ENCODE assay signal across 35 cellular contexts in genomic region chr22:32862083-32862482, GRCh38.
"Had no signal": no experiment of that assay in that cellular context is flagged by ENCODE, and none has a peak within 500 bp of the region (broad histone marks: within the 10 kb centered on the region; RNA-seq: fewer than 3 reads in every experiment).

No MANE protein-coding gene starts in this region.

- H3K4me1 ChIP-seq: adrenal gland, body of pancreas, breast epithelium had no signal

- DNase-seq: activated CD4-positive, alpha-beta memory T cell treated with anti-CD3 and anti-CD28 coated beads, Interleukin-2, amount 10 ng/mL, durations not matched to agents 7 days and 5 days; activated CD4-positive, alpha-beta T cell treated with anti-CD3 and anti-CD28 coated beads for 1 hour; activated CD4-positive, alpha-beta T cell treated with anti-CD3 and anti-CD28 coated beads for 36 hours; activated CD4-positive, alpha-beta T cell treated with anti-CD3 and anti-CD28 coated beads for 48 hours; activated CD4-positive, alpha-beta T cell treated with anti-CD3 and anti-CD28 coated beads, Interleukin-2, amount 10 ng/mL, durations not matched to agents 7 days and 5 days; activated CD4-positive, alpha-beta T cell treated with anti-CD3 and anti-CD28 coated beads, Interleukin-2, amount 50 U/mL, for 48 hours; activated CD4-positive, CD25-positive, alpha-beta regulatory T cell; activated CD8-positive, alpha-beta memory T cell treated with anti-CD3 and anti-CD28 coated beads for 24 hours; activated CD8-positive, alpha-beta memory T cell treated with anti-CD3 and anti-CD28 coated beads, Interleukin-2, amount 10 ng/mL, durations not matched to agents 7 days and 5 days; activated CD8-positive, alpha-beta T cell treated with anti-CD3 and anti-CD28 coated beads, Interleukin-2, amount 10 ng/mL, durations not matched to agents 7 days and 5 days; activated effector memory CD4-positive, alpha-beta T cell treated with anti-CD3 and anti-CD28 coated beads, Interleukin-2, amount 50 U/mL, for 16 hours; activated gamma-delta T cell treated with Interleukin-2 at 50 U/mL for 16 hours; activated naive CD4-positive, alpha-beta T cell; activated naive CD4-positive, alpha-beta T cell treated with anti-CD3 and anti-CD28 coated beads for 36 hours; activated naive CD4-positive, alpha-beta T cell treated with anti-CD3 and anti-CD28 coated beads, Interleukin-2, amount 50 U/mL, for 16 hours; activated naive CD8-positive, alpha-beta T cell treated with anti-CD3 and anti-CD28 coated beads for 36 hours; activated T-cell treated with anti-CD3 and anti-CD28 coated beads for 4 hours; activated T-cell treated with anti-CD3 and anti-CD28 coated beads, Interleukin-2, amount 50 U/mL, for 1 hour; activated T-cell treated with anti-CD3 and anti-CD28 coated beads, Interleukin-2, amount 50 U/mL, for 4 hours; activated T-cell treated with anti-CD3 and anti-CD28 coated beads, Interleukin-2, amount 50 U/mL, for 72 hours; adrenal gland; amniotic stem cell; aorta; body of pancreas; brain microvascular endothelial cell; central memory CD4-positive, alpha-beta T cell; T-helper 1 cell; T-helper 2 cell; T-helper 9 cell; WERI-Rb-1 had no signal

- H3K9me3 ChIP-seq: adrenal gland, body of pancreas, breast epithelium had no signal

- H3K27me3 ChIP-seq: adrenal gland, body of pancreas, brain microvascular endothelial cell, breast epithelium had no signal

- H3K36me3 ChIP-seq: breast epithelium, WERI-Rb-1 had no signal

- ATAC-seq: activated CD4-positive, alpha-beta T cell treated with anti-CD3 and anti-CD28 coated beads for 36 hours; activated CD4-positive, CD25-positive, alpha-beta regulatory T cell treated with anti-CD3 and anti-CD28 coated beads, Interleukin-2, amount 50 U/mL, for 24 hours; activated CD8-positive, alpha-beta memory T cell treated with anti-CD3 and anti-CD28 coated beads, Interleukin-2, amount 10 ng/mL, durations not matched to agents 7 days and 5 days; activated CD8-positive, alpha-beta T cell treated with anti-CD3 and anti-CD28 coated beads, Interleukin-2, amount 10 ng/mL, durations not matched to agents 7 days and 5 days; activated naive CD4-positive, alpha-beta T cell treated with anti-CD3 and anti-CD28 coated beads, Interleukin-2, amount 50 U/mL, for 72 hours; activated T-cell treated with anti-CD3 and anti-CD28 coated beads, Interleukin-2, amount 50 U/mL, for 4 hours; activated T-cell treated with anti-CD3 and anti-CD28 coated beads, Interleukin-2, amount 50 U/mL, for 72 hours; activated T-helper 17 cell treated with anti-CD3 and anti-CD28 coated beads, Interleukin-2, amount 50 U/mL, for 72 hours; body of pancreas; WTC11 had no signal

- H3K4me3 ChIP-seq: adrenal gland, body of pancreas, breast epithelium had no signal

- H3K27ac ChIP-seq: adrenal gland, body of pancreas, brain microvascular endothelial cell, WERI-Rb-1 had no signal
